In the genomic region with DNA sequence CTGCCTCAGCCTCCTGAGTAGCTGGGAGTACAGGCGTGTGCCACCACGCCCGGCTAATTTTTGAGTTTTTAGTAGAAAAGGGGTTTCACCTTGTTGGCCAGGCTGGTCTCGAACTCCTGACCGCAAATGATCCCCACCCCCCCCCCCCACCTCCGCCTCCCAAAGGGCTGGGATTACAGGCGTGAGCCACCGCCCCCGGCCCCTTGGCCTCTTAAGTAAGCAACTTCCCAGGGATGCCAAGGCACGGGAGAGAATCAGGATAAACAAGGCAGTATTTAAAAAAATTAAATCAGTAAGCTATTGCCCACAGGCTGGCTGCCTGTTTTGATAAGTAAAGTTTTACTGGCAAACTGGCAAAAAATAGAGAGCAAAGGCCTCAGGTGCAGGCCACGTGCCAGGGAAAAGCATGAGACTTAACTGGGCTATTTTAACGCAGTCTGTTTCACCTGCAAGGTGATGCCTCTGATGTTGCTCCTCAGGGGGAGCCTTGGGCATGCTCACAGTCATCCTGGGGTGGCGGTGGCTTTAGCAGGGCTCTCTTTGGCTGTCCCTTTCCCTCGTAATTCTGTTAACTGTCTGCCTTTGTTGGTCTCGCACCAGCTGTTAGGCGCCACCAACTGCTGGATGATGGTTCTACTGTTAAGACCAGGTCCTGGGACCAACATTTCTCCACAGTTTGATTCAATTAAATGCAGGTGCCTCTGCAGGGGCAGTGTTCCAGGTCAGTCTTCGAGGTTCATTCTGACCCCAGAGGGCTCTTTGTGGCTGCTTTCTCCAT, we compare ENCODE assay signal across 1 cellular context.
TF ChIP-seq lines count a peak whose summit lies in the region.

No MANE protein-coding gene starts in this region.

TF ChIP-seq in GM23338, 12 proteins besides CTCF, POLR2A, EP300 and RAD21 (continued from another document):
- TF ChIP-seq, protein P1, sequence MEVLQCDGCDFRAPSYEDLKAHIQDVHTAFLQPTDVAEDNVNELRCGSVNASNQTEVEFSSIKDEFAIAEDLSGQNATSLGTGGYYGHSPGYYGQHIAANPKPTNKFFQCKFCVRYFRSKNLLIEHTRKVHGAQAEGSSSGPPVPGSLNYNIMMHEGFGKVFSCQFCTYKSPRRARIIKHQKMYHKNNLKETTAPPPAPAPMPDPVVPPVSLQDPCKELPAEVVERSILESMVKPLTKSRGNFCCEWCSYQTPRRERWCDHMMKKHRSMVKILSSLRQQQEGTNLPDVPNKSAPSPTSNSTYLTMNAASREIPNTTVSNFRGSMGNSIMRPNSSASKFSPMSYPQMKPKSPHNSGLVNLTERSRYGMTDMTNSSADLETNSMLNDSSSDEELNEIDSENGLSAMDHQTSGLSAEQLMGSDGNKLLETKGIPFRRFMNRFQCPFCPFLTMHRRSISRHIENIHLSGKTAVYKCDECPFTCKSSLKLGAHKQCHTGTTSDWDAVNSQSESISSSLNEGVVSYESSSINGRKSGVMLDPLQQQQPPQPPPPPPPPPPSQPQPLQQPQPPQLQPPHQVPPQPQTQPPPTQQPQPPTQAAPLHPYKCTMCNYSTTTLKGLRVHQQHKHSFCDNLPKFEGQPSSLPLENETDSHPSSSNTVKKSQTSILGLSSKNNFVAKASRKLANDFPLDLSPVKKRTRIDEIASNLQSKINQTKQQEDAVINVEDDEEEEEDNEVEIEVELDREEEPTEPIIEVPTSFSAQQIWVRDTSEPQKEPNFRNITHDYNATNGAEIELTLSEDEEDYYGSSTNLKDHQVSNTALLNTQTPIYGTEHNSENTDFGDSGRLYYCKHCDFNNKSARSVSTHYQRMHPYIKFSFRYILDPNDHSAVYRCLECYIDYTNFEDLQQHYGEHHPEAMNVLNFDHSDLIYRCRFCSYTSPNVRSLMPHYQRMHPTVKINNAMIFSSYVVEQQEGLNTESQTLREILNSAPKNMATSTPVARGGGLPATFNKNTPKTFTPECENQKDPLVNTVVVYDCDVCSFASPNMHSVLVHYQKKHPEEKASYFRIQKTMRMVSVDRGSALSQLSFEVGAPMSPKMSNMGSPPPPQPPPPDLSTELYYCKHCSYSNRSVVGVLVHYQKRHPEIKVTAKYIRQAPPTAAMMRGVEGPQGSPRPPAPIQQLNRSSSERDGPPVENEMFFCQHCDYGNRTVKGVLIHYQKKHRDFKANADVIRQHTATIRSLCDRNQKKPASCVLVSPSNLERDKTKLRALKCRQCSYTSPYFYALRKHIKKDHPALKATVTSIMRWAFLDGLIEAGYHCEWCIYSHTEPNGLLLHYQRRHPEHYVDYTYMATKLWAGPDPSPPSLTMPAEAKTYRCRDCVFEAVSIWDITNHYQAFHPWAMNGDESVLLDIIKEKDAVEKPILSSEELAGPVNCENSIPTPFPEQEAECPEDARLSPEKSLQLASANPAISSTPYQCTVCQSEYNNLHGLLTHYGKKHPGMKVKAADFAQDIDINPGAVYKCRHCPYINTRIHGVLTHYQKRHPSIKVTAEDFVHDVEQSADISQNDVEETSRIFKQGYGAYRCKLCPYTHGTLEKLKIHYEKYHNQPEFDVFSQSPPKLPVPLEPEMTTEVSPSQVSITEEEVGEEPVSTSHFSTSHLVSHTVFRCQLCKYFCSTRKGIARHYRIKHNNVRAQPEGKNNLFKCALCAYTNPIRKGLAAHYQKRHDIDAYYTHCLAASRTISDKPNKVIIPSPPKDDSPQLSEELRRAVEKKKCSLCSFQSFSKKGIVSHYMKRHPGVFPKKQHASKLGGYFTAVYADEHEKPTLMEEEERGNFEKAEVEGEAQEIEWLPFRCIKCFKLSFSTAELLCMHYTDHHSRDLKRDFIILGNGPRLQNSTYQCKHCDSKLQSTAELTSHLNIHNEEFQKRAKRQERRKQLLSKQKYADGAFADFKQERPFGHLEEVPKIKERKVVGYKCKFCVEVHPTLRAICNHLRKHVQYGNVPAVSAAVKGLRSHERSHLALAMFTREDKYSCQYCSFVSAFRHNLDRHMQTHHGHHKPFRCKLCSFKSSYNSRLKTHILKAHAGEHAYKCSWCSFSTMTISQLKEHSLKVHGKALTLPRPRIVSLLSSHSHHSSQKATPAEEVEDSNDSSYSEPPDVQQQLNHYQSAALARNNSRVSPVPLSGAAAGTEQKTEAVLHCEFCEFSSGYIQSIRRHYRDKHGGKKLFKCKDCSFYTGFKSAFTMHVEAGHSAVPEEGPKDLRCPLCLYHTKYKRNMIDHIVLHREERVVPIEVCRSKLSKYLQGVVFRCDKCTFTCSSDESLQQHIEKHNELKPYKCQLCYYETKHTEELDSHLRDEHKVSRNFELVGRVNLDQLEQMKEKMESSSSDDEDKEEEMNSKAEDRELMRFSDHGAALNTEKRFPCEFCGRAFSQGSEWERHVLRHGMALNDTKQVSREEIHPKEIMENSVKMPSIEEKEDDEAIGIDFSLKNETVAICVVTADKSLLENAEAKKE (CRISPR knock-in tag; IDR thresholded peaks at IDR 0.05) = peak; percentile 71; the same call in 1 of the 2 replicates
